ENCODE assay signal across 8 cellular contexts in genomic region chr17:31559647-31560501, GRCh38.
A peak's percentile ranks its signal among the peaks of the same experiment; 100 is the strongest.
DNase-seq lines count a peak whose midpoint lies in the region; ATAC-seq and TF ChIP-seq lines count a peak whose summit lies in the region.

No MANE protein-coding gene starts in this region.

- WGBS in heart left ventricle, 4 donors: 10 to 20% (median 15%) methylated on average over 25 to 82 of the region's 82 CpGs
- WGBS in psoas muscle, 3 donors: 32 to 45% (median 36%) methylated on average over 67 to 82 of the region's 82 CpGs

- H3K79me2 ChIP-seq in DND-41 (ENCODE audit: insufficient read depth, low read length): no peaks in the 10 kb centered on the region

- H3K4me1 Mint-ChIP-seq in T-helper 17 cell: peaks cover 6% of the 10 kb centered on the region

- H2AFZ ChIP-seq in DND-41 (ENCODE audit: low read depth, low read length): peak overlapping the region; percentile 62; the same call in 1 of the 2 replicates

- H3K27ac ChIP-seq in DND-41 (ENCODE audit: low read length) (no peak overlapping the region), heart left ventricle (peak overlapping the region; percentile 5 to 96 (median 92)), psoas muscle (peak overlapping the region; percentile 80)

- no peak for DNase-seq in DND-41
- no peak for DNase-seq in T-helper 17 cell
- peak in 4 of 5 donors; percentile 30 to 71 (median 41) for DNase-seq in heart left ventricle
- DNase-seq in psoas muscle: peak; percentile 37 to 65
- no peak for DNase-seq in NCI-H1048 (lab: John Stamatoyannopoulos, UW)
- DNase-seq in amniotic stem cell (lab: John Stamatoyannopoulos, UW): no peak
- no peak for DNase-seq in pons (ENCODE audit: low spot score)

- peak overlapping the region; percentile 56 for H3K4me3 Mint-ChIP-seq in T-helper 17 cell

- H3K9ac ChIP-seq in DND-41 (ENCODE audit: low read depth, low read length): no peak overlapping the region

- H3K4me1 ChIP-seq in DND-41 (ENCODE audit: insufficient read depth, low read length): peaks cover 18% of the 10 kb centered on the region
- H3K4me1 ChIP-seq in heart left ventricle: peaks cover 0 to 52% (median 36%) of the 10 kb centered on the region in 12 donors
- peaks cover 4% of the 10 kb centered on the region for H3K4me1 ChIP-seq in psoas muscle

- intact Hi-C loops in heart left ventricle (cut with DNase I) (loop anchor here in 8 of 10 donors (1.0 to 10.0 kb wide), 11 partner anchors 37 to 342 kb away; partner anchors contain the start of genes COPRS (in 1 of the 8) and UTP6 (in 1 of the 8)), psoas muscle (cut with DNase I) (loop anchor here (2.0 to 5.0 kb wide), 3 partner anchors 37 to 283 kb away; no protein-coding TSS in a partner anchor)

- TF ChIP-seq CTCF in DND-41 (IDR thresholded peaks at IDR 0.05; ENCODE audit: borderline replicate concordance, extremely low read depth, low read length, poor library complexity, severe bottlenecking) (no peak), heart left ventricle (IDR thresholded peaks at IDR 0.05) (peak in 1 of 12 donors; percentile 8), psoas muscle (IDR thresholded peaks at IDR 0.05) (no peak)

- H3K4me2 ChIP-seq in DND-41 (ENCODE audit: insufficient read depth, low read length): peak overlapping the region; percentile 79

- H3K27me3 ChIP-seq in DND-41 (ENCODE audit: insufficient read depth, low read length, poor library complexity): peaks cover 5% of the 10 kb centered on the region
- no peaks in the 10 kb centered on the region for H3K27me3 ChIP-seq in heart left ventricle
- H3K27me3 ChIP-seq in psoas muscle (ENCODE audit: insufficient read depth in 3 of 3, low read length in 2 of 3): peaks cover 0 to 7% (median 2%) of the 10 kb centered on the region in 3 donors

- H4K20me1 ChIP-seq in DND-41 (ENCODE audit: insufficient read depth, low read length): no peaks in the 10 kb centered on the region

- no peaks in the 10 kb centered on the region for H3K9me3 ChIP-seq in DND-41 (ENCODE audit: insufficient read depth, low read length, severe bottlenecking)
- H3K9me3 ChIP-seq in T-helper 17 cell (ENCODE audit: control insufficient read depth, low read length, poor library complexity, severe bottlenecking): no peaks in the 10 kb centered on the region
- H3K9me3 ChIP-seq in heart left ventricle: no peaks in the 10 kb centered on the region
- no peaks in the 10 kb centered on the region for H3K9me3 ChIP-seq in psoas muscle

- peaks cover 8% of the 10 kb centered on the region for H3K27me3 Mint-ChIP-seq in T-helper 17 cell

- H3K36me3 Mint-ChIP-seq in T-helper 17 cell (ENCODE audit: low read depth): no peaks in the 10 kb centered on the region

- ATAC-seq in DND-41 (ENCODE audit: insufficient read depth, low read depth) (no peak), T-helper 17 cell (no peak), heart left ventricle (peak in 3 of 4 donors; percentile 41 to 50 (median 44)), psoas muscle (peak; percentile 7 to 20 (median 14)), GM21737 (IDR thresholded peaks at IDR 0.05; ENCODE audit: unreplicated experiment) (no peak)

- H3K36me3 ChIP-seq in DND-41 (ENCODE audit: insufficient read depth, low read length) (no peaks in the 10 kb centered on the region), heart left ventricle (peaks cover 0 to 6% (median 0%) of the 10 kb centered on the region in 9 donors), psoas muscle (ENCODE audit: insufficient read depth in 1 of 2, low read depth in 1 of 2) (no peaks in the 10 kb centered on the region)

- no peak overlapping the region for H3K27ac Mint-ChIP-seq in T-helper 17 cell

- H3K4me3 ChIP-seq in DND-41 (ENCODE audit: low read depth in 1 of 2, low read length in 2 of 2) (peak overlapping the region in 1 of 2 experiments; percentile 62; a peak in 1 of 4 replicates), heart left ventricle (peak overlapping the region; percentile 51 to 79 (median 64)), psoas muscle (peak overlapping the region; percentile 76)

- TF ChIP-seq POLR2A in heart left ventricle (IDR thresholded peaks at IDR 0.05): no peak

Comparison
In these comparisons a context has a peak if more than half of its experiments do, and no peak if none do; other contexts are left out.
1. ATAC-seq: peak in heart left ventricle (3 of 4) and psoas muscle (4 of 4); none in DND-41 (single experiment), T-helper 17 cell (single experiment) and GM21737 (single experiment).
2. DNase-seq: peak in heart left ventricle (4 of 5) and psoas muscle (2 of 2); none in DND-41 (single experiment), T-helper 17 cell (0 of 3), NCI-H1048 (single experiment), amniotic stem cell (single experiment) and pons (single experiment).